In the genomic region with DNA sequence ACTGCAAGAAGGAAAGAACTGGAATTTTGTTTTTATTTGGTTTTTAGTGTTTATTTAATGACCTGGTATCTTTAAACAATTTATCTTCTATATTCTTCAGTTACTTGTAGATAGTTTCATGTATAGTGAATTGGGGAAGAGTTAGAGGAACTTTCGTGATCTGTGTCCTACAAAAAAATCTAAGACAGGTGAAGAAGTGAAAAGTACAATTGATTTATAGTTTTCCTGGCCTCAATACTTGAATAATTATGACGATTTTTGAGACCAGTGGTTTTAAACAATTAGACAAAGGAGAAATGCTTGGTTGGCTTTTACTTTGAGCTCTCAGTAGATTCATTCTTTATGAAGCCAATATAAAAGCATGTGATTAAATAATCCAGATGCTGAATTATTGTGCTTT, we compare ENCODE assay signal across 9 cellular contexts. TPM values are rescaled to one million over a fixed set of nuclear protein-coding genes. Genes with fewer than 3 reads are reported as not detected.
DNase-seq lines count a peak whose midpoint lies in the region; ATAC-seq and TF ChIP-seq lines count a peak whose summit lies in the region.
"Had no signal": no experiment of that assay in that cellular context is flagged by ENCODE, and none has a peak within 500 bp of the region (broad histone marks: within the 10 kb centered on the region; RNA-seq: fewer than 3 reads in every experiment).

No MANE protein-coding gene starts in this region.

- no peaks in the 10 kb centered on the region for H3K9me3 ChIP-seq in CD4-positive, alpha-beta T cell (ENCODE audit: control insufficient read depth, low read length)
- no peaks in the 10 kb centered on the region for H3K9me3 ChIP-seq in HUES6 (ENCODE audit: control insufficient read depth, insufficient read depth, low read depth, low read length)
- H3K9me3 ChIP-seq in adrenal gland (replicated peaks in 1 of 3), result no peaks in the 10 kb centered on the region
- no peaks in the 10 kb centered on the region for H3K9me3 ChIP-seq in naive thymus-derived CD4-positive, alpha-beta T cell (ENCODE audit: control insufficient read depth in 2 of 3, low read length in 3 of 3)
- H3K9me3 ChIP-seq in BE2C, result no peaks in the 10 kb centered on the region

- no peak overlapping the region for H3K27ac ChIP-seq in CD4-positive, alpha-beta T cell (ENCODE audit: low read depth, low read length)
- H3K27ac ChIP-seq in HUES6 (ENCODE audit: low read depth, low read length) (no peak overlapping the region), adrenal gland (peak overlapping the region in 3 of 5 donors; percentile 33 to 98 (median 97))
- H3K27ac ChIP-seq in naive thymus-derived CD4-positive, alpha-beta T cell (ENCODE audit: low read depth, low read length), result peak overlapping the region; percentile 68

- no peaks in the 10 kb centered on the region for H3K36me3 ChIP-seq in HUES6 (ENCODE audit: control insufficient read depth, insufficient read depth, low read length)
- no peaks in the 10 kb centered on the region for H3K36me3 ChIP-seq in adrenal gland (replicated peaks in 1 of 2)
- H3K36me3 ChIP-seq in naive thymus-derived CD4-positive, alpha-beta T cell (ENCODE audit: control insufficient read depth in 2 of 3, insufficient read depth in 3 of 3, low read length in 3 of 3), result peaks cover 0 to 6% (median 0%) of the 10 kb centered on the region in 3 experiments
- no peaks in the 10 kb centered on the region for H3K36me3 ChIP-seq in BE2C

- peak overlapping the region; percentile 80 for H3K4me3 Mint-ChIP-seq in CD4-positive, alpha-beta T cell
- peak overlapping the region; percentile 60 to 92 (median 84) for H3K4me3 Mint-ChIP-seq in naive thymus-derived CD4-positive, alpha-beta T cell

- POLR2A ChIA-PET in CD4-positive, alpha-beta T cell (lab: Charles Lee), result interaction anchor here (1.0 to 2.8 kb wide), 4 partner anchors 8 to 240 kb away, joined by 3 to 23 read pairs (median 4); a partner anchor contains a TSS
- POLR2A ChIA-PET in naive thymus-derived CD4-positive, alpha-beta T cell (lab: Charles Lee), result interaction anchor here (0.5 to 1.5 kb wide), 6 partner anchors 9 to 143 kb away, joined by 3 to 4 read pairs (median 3); no protein-coding TSS in a partner anchor

- H3K4me1 ChIP-seq in HUES6 (ENCODE audit: control insufficient read depth, insufficient read depth, low read length) (peaks cover 25% of the 10 kb centered on the region; the same call in 1 of the 2 replicates), adrenal gland (replicated peaks in 1 of 2) (peaks cover 38 to 75% of the 10 kb centered on the region in 2 donors), BE2C (no peaks in the 10 kb centered on the region)
- peaks cover 44 to 49% of the 10 kb centered on the region in 2 donors for H3K4me1 ChIP-seq in naive thymus-derived CD4-positive, alpha-beta T cell (ENCODE audit: control insufficient read depth in 2 of 2, insufficient read depth in 2 of 2, low read length in 2 of 2)

- no peaks in the 10 kb centered on the region for H3K27me3 ChIP-seq in CD4-positive, alpha-beta T cell (ENCODE audit: control insufficient read depth, insufficient read depth, low read length)
- H3K27me3 ChIP-seq in HUES6 (ENCODE audit: control insufficient read depth, insufficient read depth, low read length) (no peaks in the 10 kb centered on the region), adrenal gland (no peaks in the 10 kb centered on the region), BE2C (no peaks in the 10 kb centered on the region)
- H3K27me3 ChIP-seq in naive thymus-derived CD4-positive, alpha-beta T cell (ENCODE audit: control insufficient read depth in 2 of 2, insufficient read depth in 2 of 2, low read length in 2 of 2), result no peaks in the 10 kb centered on the region

- no peaks in the 10 kb centered on the region for H3K27me3 Mint-ChIP-seq in CD4-positive, alpha-beta T cell
- no peaks in the 10 kb centered on the region for H3K27me3 Mint-ChIP-seq in naive thymus-derived CD4-positive, alpha-beta T cell

- DNase-seq in CD4-positive, alpha-beta T cell, result no peak
- DNase-seq in adrenal gland, result no peak
- no peak for DNase-seq in naive thymus-derived CD4-positive, alpha-beta T cell
- DNase-seq in BE2C, result no peak
- DNase-seq: stimulated activated CD4-positive, alpha-beta T cell treated with anti-CD3 and anti-CD28 coated beads, Interleukin-2, amount 100 ng/mL, for 24 hours had no signal

- no peak for TF ChIP-seq POLR2A in adrenal gland (IDR thresholded peaks at IDR 0.05)

- intact Hi-C loops in CD4-positive, alpha-beta T cell (cut with DNase I, micrococcal nuclease), result loop anchor here (5.0 to 10.0 kb wide), 5 partner anchors 35 to 1507 kb away; a partner anchor contains a TSS
- intact Hi-C loops in adrenal gland (cut with DNase I), result no loop called here
- intact Hi-C loops in naive thymus-derived CD4-positive, alpha-beta T cell (cut with micrococcal nuclease), result loop anchor here (5.0 kb wide), 4 partner anchors 215 to 1865 kb away; no protein-coding TSS in a partner anchor

- no peak for TF ChIP-seq CTCF in CD4-positive, alpha-beta T cell (IDR thresholded peaks at IDR 0.05)
- TF ChIP-seq CTCF in adrenal gland (IDR thresholded peaks at IDR 0.05) (no peak), BE2C (IDR thresholded peaks at IDR 0.05; ENCODE audit: low read depth, low read length) (no peak)

- ATAC-seq in CD4-positive, alpha-beta T cell (ENCODE audit: poor library complexity), result no peak
- no peak for ATAC-seq in naive thymus-derived CD4-positive, alpha-beta T cell
- ATAC-seq in HG03520 (IDR thresholded peaks at IDR 0.05; ENCODE audit: unreplicated experiment) (no peak), GM18502 (IDR thresholded peaks at IDR 0.05; ENCODE audit: poor library complexity, unreplicated experiment) (no peak), HG03571 (IDR thresholded peaks at IDR 0.05; ENCODE audit: unreplicated experiment) (no peak)

- CTCF ChIA-PET in CD4-positive, alpha-beta T cell (lab: Charles Lee), result interaction anchor here (1.2 kb wide), 1 partner anchor 23 kb away, joined by 4 read pairs; no protein-coding TSS in a partner anchor
- CTCF ChIA-PET in naive thymus-derived CD4-positive, alpha-beta T cell (lab: Charles Lee), result interaction anchor here (3.4 kb wide), 1 partner anchor 217 kb away, joined by 10 read pairs; no protein-coding TSS in a partner anchor

- H3K4me3 ChIP-seq in HUES6 (ENCODE audit: low read depth, low read length), result peak overlapping the region; percentile 98
- H3K4me3 ChIP-seq in adrenal gland, result peak overlapping the region in 1 of 4 donors; percentile 78
- H3K4me3 ChIP-seq in naive thymus-derived CD4-positive, alpha-beta T cell (ENCODE audit: low read length), result peak overlapping the region; percentile 25
- H3K4me3 ChIP-seq in BE2C (ENCODE audit: low read depth, low read length), result no peak overlapping the region; the same call in 1 of the 2 replicates

- H3K9me3 Mint-ChIP-seq in CD4-positive, alpha-beta T cell, result no peaks in the 10 kb centered on the region
- no peaks in the 10 kb centered on the region for H3K9me3 Mint-ChIP-seq in naive thymus-derived CD4-positive, alpha-beta T cell

- H3K36me3 Mint-ChIP-seq in CD4-positive, alpha-beta T cell (ENCODE audit: low read depth), result peaks cover 21% of the 10 kb centered on the region
- peaks cover 0 to 6% (median 0%) of the 10 kb centered on the region in 5 donors for H3K36me3 Mint-ChIP-seq in naive thymus-derived CD4-positive, alpha-beta T cell

- 15 to 31% (median 25%) methylated on average over 2 of the region's 2 CpGs for WGBS in adrenal gland, 4 donors

- peaks cover 75% of the 10 kb centered on the region for H3K4me1 Mint-ChIP-seq in CD4-positive, alpha-beta T cell (ENCODE audit: low read depth)
- peaks cover 49 to 88% (median 71%) of the 10 kb centered on the region in 7 donors for H3K4me1 Mint-ChIP-seq in naive thymus-derived CD4-positive, alpha-beta T cell

- H3K9ac ChIP-seq in HUES6 (ENCODE audit: low read length), result no peak overlapping the region

- peak overlapping the region; percentile 84 for H3K27ac Mint-ChIP-seq in CD4-positive, alpha-beta T cell
- peak overlapping the region; percentile 31 to 91 (median 78) for H3K27ac Mint-ChIP-seq in naive thymus-derived CD4-positive, alpha-beta T cell

RNA-seq across cellular contexts. Expression of a gene that starts 7.5 kb away (rescaled TPM):
- total RNA-seq in CD4-positive, alpha-beta T cell, result 100 to 1,000 TPM; 106 to 107 TPM
- 10 to 100 TPM; 16.1 to 62.9 (median 38.2) TPM for total RNA-seq in adrenal gland
- polyA plus RNA-seq in adrenal gland, result 10 to 100 TPM; 13.0 to 34.2 (median 21.6) TPM
- 10 to 100 TPM; 51.5 to 73.6 (median 70.9) TPM for total RNA-seq in naive thymus-derived CD4-positive, alpha-beta T cell
- polyA plus RNA-seq in naive thymus-derived CD4-positive, alpha-beta T cell, result 10 to 100 TPM; 35.8 to 48.2 TPM
- polyA plus RNA-seq in BE2C (2012; ENCODE audit: insufficient read depth, insufficient read length, low read depth), result 6.5 TPM

RNA-seq across cellular contexts. Expression of a gene that starts 7.6 kb away (rescaled TPM):
- 1 to 10 TPM; 5.0 to 8.8 TPM for total RNA-seq in CD4-positive, alpha-beta T cell
- 1 to 10 TPM; 1.6 to 9.0 (median 4.6) TPM for total RNA-seq in adrenal gland
- 1 to 10 TPM; 2.0 to 4.4 (median 4.1) TPM for polyA plus RNA-seq in adrenal gland
- 10 to 100 TPM in 1 of 5 experiments, 1 to 10 TPM in 4; 1.3 to 10.7 (median 9.7) TPM for total RNA-seq in naive thymus-derived CD4-positive, alpha-beta T cell
- polyA plus RNA-seq in naive thymus-derived CD4-positive, alpha-beta T cell, result 1 to 10 TPM; 2.2 to 2.3 TPM
- 1.2 TPM for polyA plus RNA-seq in BE2C (2012; ENCODE audit: insufficient read depth, insufficient read length, low read depth)

Comparison
In these comparisons a context has a peak if more than half of its experiments do, and no peak if none do; other contexts are left out.
1. H3K27ac ChIP-seq: peak in adrenal gland (3 of 5) and naive thymus-derived CD4-positive, alpha-beta T cell (single experiment); none in CD4-positive, alpha-beta T cell (single experiment) and HUES6 (single experiment).
2. intact Hi-C loops: an anchor here in CD4-positive, alpha-beta T cell (5.0 to 10.0 kb wide) and naive thymus-derived CD4-positive, alpha-beta T cell (5.0 kb wide); none called in adrenal gland.